ENCODE assay signal across 8 cellular contexts in genomic region chr2:29936005-29936404, GRCh38. TPM values are rescaled to one million over a fixed set of nuclear protein-coding genes. Genes with fewer than 3 reads are reported as not detected.
"Had no signal": no experiment of that assay in that cellular context is flagged by ENCODE, and none has a peak within 500 bp of the region (broad histone marks: within the 10 kb centered on the region; RNA-seq: fewer than 3 reads in every experiment).

No MANE protein-coding gene starts in this region.

- ATAC-seq: GM12878 had no signal

- DNase-seq: GDM1, GF-D8 had no signal

- H3K4me3 ChIP-seq: GM12878 had no signal

- FAIRE-seq: G401.6, GM12878, GM12891, GM12892, GM18507, GM19239 had no signal

RNA-seq across cellular contexts. Expression of gene ALK, which starts 14.6 kb away (rescaled TPM):
- total RNA-seq: GM12878 had no signal
